In genomic region chr1:27176954-27177353, GRCh38 we compare ENCODE assay signal across 27 cellular contexts.
"Had no signal": no experiment of that assay in that cellular context is flagged by ENCODE, and none has a peak within 500 bp of the region (broad histone marks: within the 10 kb centered on the region; RNA-seq: fewer than 3 reads in every experiment).

No MANE protein-coding gene starts in this region.

- H3K36me3 ChIP-seq: stomach, suprapubic skin, thoracic aorta, thyroid gland, tibial artery, tibial nerve, transverse colon, upper lobe of left lung, upper lobe of right lung, uterus, vagina had no signal

- H3K4me1 ChIP-seq: stomach, suprapubic skin, testis, thyroid gland, tibial artery, tibial nerve, upper lobe of left lung, upper lobe of right lung, uterus, vagina had no signal

- H3K4me1 Mint-ChIP-seq: stimulated activated effector memory CD8-positive, alpha-beta T cell treated with anti-CD3 and anti-CD28 coated beads, Interleukin-12 subunit alpha, Interleukin-12 subunit beta, amount 100 ng/mL, for 72 hours; stimulated activated memory B cell treated with anti-CD40 and anti-IgM and Interleukin-4, amounts not matched to agents 10 μg/mL and 1 μg/mL and 100 μg/mL, for 72 hours; stimulated activated naive CD8-positive, alpha-beta T cell treated with anti-CD3 and anti-CD28 coated beads, Interleukin-15, amount 100 ng/mL, for 72 hours had no signal

- H3K27me3 Mint-ChIP-seq: stimulated activated memory B cell treated with anti-CD40 and anti-IgM and Interleukin-4, amounts not matched to agents 10 μg/mL and 1 μg/mL and 100 μg/mL, for 72 hours; stimulated activated naive B cell treated with anti-CD40 and anti-IgM and Interleukin-4, amounts not matched to agents 10 μg/mL and 1 μg/mL and 100 μg/mL, for 72 hours; stimulated activated naive CD8-positive, alpha-beta T cell treated with anti-CD3 and anti-CD28 coated beads, Interleukin-15, amount 100 ng/mL, for 72 hours; stimulated activated naive CD8-positive, alpha-beta T cell treated with anti-CD3 and anti-CD28 coated beads, Interleukin-15, Interleukin-2, amounts not matched to agents 100 ng/mL and 50 ng/mL, for 24 hours; type B pancreatic cell had no signal

- H3K9me3 Mint-ChIP-seq: stimulated activated effector memory CD8-positive, alpha-beta T cell treated with anti-CD3 and anti-CD28 coated beads, Interleukin-12 subunit alpha, Interleukin-12 subunit beta, amount 100 ng/mL, for 72 hours; type B pancreatic cell had no signal

- H3K4me3 ChIP-seq: stomach, suprapubic skin, testis, thoracic aorta, thyroid gland, tibial artery, tibial nerve, transverse colon, upper lobe of left lung, upper lobe of right lung, uterus, vagina had no signal

- H3K27me3 ChIP-seq: stomach, suprapubic skin, testis, thyroid gland, tibial artery, tibial nerve, transverse colon, upper lobe of left lung, upper lobe of right lung, uterus, vagina had no signal

- H3K27ac ChIP-seq: stomach, suprapubic skin, testis, thoracic aorta, thyroid gland, tibial artery, tibial nerve, transverse colon, upper lobe of left lung, upper lobe of right lung, uterus, vagina had no signal

- H3K9me3 ChIP-seq: suprapubic skin, testis, thoracic aorta, thyroid gland, tibial artery, uterus, vagina had no signal

- H3K4me3 Mint-ChIP-seq: stimulated activated effector memory CD8-positive, alpha-beta T cell treated with anti-CD3 and anti-CD28 coated beads, Interleukin-12 subunit alpha, Interleukin-12 subunit beta, amount 100 ng/mL, for 72 hours; stimulated activated memory B cell treated with anti-CD40 and anti-IgM and Interleukin-4, amounts not matched to agents 10 μg/mL and 1 μg/mL and 100 μg/mL, for 72 hours; stimulated activated naive B cell treated with anti-CD40 and anti-IgM and Interleukin-4, amounts not matched to agents 10 μg/mL and 1 μg/mL and 100 μg/mL, for 72 hours; stimulated activated naive CD8-positive, alpha-beta T cell treated with anti-CD3 and anti-CD28 coated beads, Interleukin-15, amount 100 ng/mL, for 72 hours; stimulated activated naive CD8-positive, alpha-beta T cell treated with anti-CD3 and anti-CD28 coated beads, Interleukin-15, Interleukin-2, amounts not matched to agents 100 ng/mL and 50 ng/mL, for 24 hours; type B pancreatic cell had no signal

- H3K27ac Mint-ChIP-seq: stimulated activated effector memory CD8-positive, alpha-beta T cell treated with anti-CD3 and anti-CD28 coated beads, Interleukin-12 subunit alpha, Interleukin-12 subunit beta, amount 100 ng/mL, for 72 hours; stimulated activated memory B cell treated with anti-CD40 and anti-IgM and Interleukin-4, amounts not matched to agents 10 μg/mL and 1 μg/mL and 100 μg/mL, for 72 hours; stimulated activated naive B cell treated with anti-CD40 and anti-IgM and Interleukin-4, amounts not matched to agents 10 μg/mL and 1 μg/mL and 100 μg/mL, for 72 hours; stimulated activated naive CD8-positive, alpha-beta T cell treated with anti-CD3 and anti-CD28 coated beads, Interleukin-15, amount 100 ng/mL, for 72 hours; stimulated activated naive CD8-positive, alpha-beta T cell treated with anti-CD3 and anti-CD28 coated beads, Interleukin-15, Interleukin-2, amounts not matched to agents 100 ng/mL and 50 ng/mL, for 24 hours; type B pancreatic cell had no signal

- H3K36me3 Mint-ChIP-seq: stimulated activated effector memory CD8-positive, alpha-beta T cell treated with anti-CD3 and anti-CD28 coated beads, Interleukin-12 subunit alpha, Interleukin-12 subunit beta, amount 100 ng/mL, for 72 hours; stimulated activated memory B cell treated with anti-CD40 and anti-IgM and Interleukin-4, amounts not matched to agents 10 μg/mL and 1 μg/mL and 100 μg/mL, for 72 hours; stimulated activated naive B cell treated with anti-CD40 and anti-IgM and Interleukin-4, amounts not matched to agents 10 μg/mL and 1 μg/mL and 100 μg/mL, for 72 hours; type B pancreatic cell had no signal

- DNase-seq: stimulated activated CD4-positive, alpha-beta T cell treated with anti-CD3 and anti-CD28 coated beads, Interleukin-2, amount 100 ng/mL, for 48 hours; stimulated activated CD4-positive, alpha-beta T cell treated with anti-CD3 and anti-CD28 coated beads, Interleukin-4, amount 100 ng/mL, for 1 hour; stimulated activated CD4-positive, alpha-beta T cell treated with anti-CD3 and anti-CD28 coated beads, Interleukin-4, amount 100 ng/mL, for 24 hours; stimulated activated CD4-positive, alpha-beta T cell treated with anti-CD3 and anti-CD28 coated beads, Interleukin-4, amount 100 ng/mL, for 4 hours; stimulated activated CD8-positive, alpha-beta memory T cell treated with anti-CD3 and anti-CD28 coated beads, Interleukin-4, amount 100 ng/mL, for 48 hours; stimulated activated naive B cell treated with anti-CD40 and anti-IgM and Interleukin-4, amounts not matched to agents 10 μg/mL and 1 μg/mL and 100 μg/mL, for 72 hours; stimulated activated naive CD4-positive, alpha-beta T cell; stimulated activated naive CD4-positive, alpha-beta T cell treated with Interleukin-2 at 50 U/mL for 16 hours; stimulated activated naive CD8-positive, alpha-beta T cell treated with anti-CD3 and anti-CD28 coated beads, Interleukin-15, amount 100 ng/mL, for 72 hours; stimulated activated naive CD8-positive, alpha-beta T cell treated with anti-CD3 and anti-CD28 coated beads, Interleukin-15, Interleukin-2, amounts not matched to agents 100 U/mL and 50 U/mL, for 24 hours; stomach; substantia nigra; testis; thyroid gland; tibial artery; transverse colon; upper lobe of right lung; uterus had no signal
